ENCODE assay signal across 8 cellular contexts in genomic region chr12:76559277-76560082, GRCh38. TPM values are rescaled to one million over a fixed set of nuclear protein-coding genes. Genes with fewer than 3 reads are reported as not detected.
DNase-seq lines count a peak whose midpoint lies in the region; ATAC-seq and TF ChIP-seq lines count a peak whose summit lies in the region.

Gene OSBPL8, minus strand, starts transcription at chr12:76559771. Its CDS starts 72,220 bp downstream, at chr12:76487551.

- ATAC-seq in HG02884 (IDR thresholded peaks at IDR 0.05; ENCODE audit: unreplicated experiment), result peak; percentile 65

- in situ Hi-C loops in GM13977 (cut with MboI; ENCODE audit: low pct_unique_long_range_greater_than_20kb, low sequenced_read_pairs, unreplicated experiment), result loop anchor here (25.0 kb wide), 1 partner anchor 1022 kb away; no protein-coding TSS in a partner anchor

- intact Hi-C loops in T-helper 1 cell treated with Interleukin-12 subunit alpha and Interleukin-12 subunit beta and Interleukin-4 antibody, amounts not matched to agents 30 ng/mL and 1 ng/mL, for 36 hours (cut with micrococcal nuclease), result loop anchor here (1.0 to 10.0 kb wide), 15 partner anchors 27 to 1225 kb away; partner anchors contain the start of genes BBS10, CAPS2, E2F7 and GLIPR1
- intact Hi-C loops in left ventricle myocardium inferior (cut with micrococcal nuclease), result no loop called here
- intact Hi-C loops in prostate gland (cut with DNase I), result loop anchor here (2.0 to 10.0 kb wide), 3 partner anchors 211 to 1049 kb away; partner anchors contain the start of genes BBS10, KRR1 and PHLDA1

- TF ChIP-seq POLR2A in prostate gland (IDR thresholded peaks at IDR 0.05), result peak; percentile 84

- H3K27ac ChIP-seq in left ventricle myocardium inferior (replicated peaks) (peak within 1 kb of the TSS; percentile 94), prostate gland (peak within 1 kb of the TSS; percentile 83 to 94), urinary bladder (ENCODE audit: low read depth) (peak within 1 kb of the TSS; percentile 96)

- TF ChIP-seq CTCF in GM13977 (IDR thresholded peaks at IDR 0.05; ENCODE audit: extremely low read depth, insufficient read depth, missing control alignments) (peak; percentile 45), left ventricle myocardium inferior (IDR thresholded peaks at IDR 0.05; ENCODE audit: borderline replicate concordance) (peak; percentile 45), prostate gland (IDR thresholded peaks at IDR 0.05) (peak in 1 of 4 experiments; percentile 43)

- peak within 1 kb of the TSS; percentile 94 for H3K4me3 ChIP-seq in left ventricle myocardium inferior
- H3K4me3 ChIP-seq in prostate gland, result peak within 1 kb of the TSS; percentile 75 to 89
- peak within 1 kb of the TSS; percentile 84 for H3K4me3 ChIP-seq in urinary bladder (ENCODE audit: low read depth, low read length)

- H3K27me3 ChIP-seq in left ventricle myocardium inferior (ENCODE audit: low read depth) (no peaks in the 10 kb centered on the region), prostate gland (replicated peaks; ENCODE audit: insufficient read depth) (no peaks in the 10 kb centered on the region)

- peaks cover 50% of the 10 kb centered on the region for H3K4me1 ChIP-seq in left ventricle myocardium inferior
- H3K4me1 ChIP-seq in prostate gland (replicated peaks), result no peaks in the 10 kb centered on the region
- no peaks in the 10 kb centered on the region for H3K4me1 ChIP-seq in urinary bladder (ENCODE audit: insufficient read depth)

- no peaks in the 10 kb centered on the region for H3K36me3 ChIP-seq in left ventricle myocardium inferior
- no peaks in the 10 kb centered on the region for H3K36me3 ChIP-seq in prostate gland
- H3K36me3 ChIP-seq in urinary bladder (ENCODE audit: insufficient read depth), result no peaks in the 10 kb centered on the region

- DNase-seq in GM13977 (ENCODE audit: low spot score), result peak; percentile 93
- DNase-seq in NCI-H146 treated with DMSO at 0.1 percent for 48 hours (lab: John Stamatoyannopoulos, UW; ENCODE audit: unreplicated experiment), result peak; percentile 90
- peak; percentile 88 for DNase-seq in amniotic stem cell (lab: John Stamatoyannopoulos, UW)
- peak; percentile 98 for DNase-seq in left ventricle myocardium inferior
- DNase-seq in prostate gland (ENCODE audit: low spot score), result peak; percentile 95

- H3K9me3 ChIP-seq in left ventricle myocardium inferior (replicated peaks) (no peaks in the 10 kb centered on the region), prostate gland (no peaks in the 10 kb centered on the region)

- under 1% methylated on average over 77 of the region's 85 CpGs for WGBS in prostate gland
- under 1% methylated on average over 85 of the region's 85 CpGs for WGBS in urinary bladder

RNA-seq across cellular contexts. Expression of gene OSBPL8, which starts in this region (rescaled TPM):
- 111 and 113 TPM in 2 replicates for total RNA-seq in T-helper 1 cell treated with Interleukin-12 subunit alpha and Interleukin-12 subunit beta and Interleukin-4 antibody, amounts not matched to agents 30 ng/mL and 1 ng/mL, for 36 hours
- total RNA-seq in left ventricle myocardium inferior, result 28.9 TPM
- 10 to 100 TPM; 50.6 to 54.2 TPM for total RNA-seq in prostate gland
- total RNA-seq in urinary bladder, result 153 TPM
- 24.4 TPM for polyA plus RNA-seq in urinary bladder

Comparison
In these comparisons a context has a peak if more than half of its experiments do, and no peak if none do; other contexts are left out.
1. Peak in every context shown above with its lines: DNase-seq, ATAC-seq, H3K4me3 ChIP-seq and H3K27ac ChIP-seq.